ENCODE assay signal across 21 cellular contexts in genomic region chr2:233049194-233049761, GRCh38. TPM values are rescaled to one million over a fixed set of nuclear protein-coding genes. Genes with fewer than 3 reads are reported as not detected.
DNase-seq lines count a peak whose midpoint lies in the region; ATAC-seq, FAIRE-seq and TF ChIP-seq lines count a peak whose summit lies in the region.
"Had no signal": no experiment of that assay in that cellular context is flagged by ENCODE, and none has a peak within 500 bp of the region (broad histone marks: within the 10 kb centered on the region; RNA-seq: fewer than 3 reads in every experiment).

No MANE protein-coding gene starts in this region.

- peak; percentile 88 for TF ChIP-seq EP300 in Ishikawa (IDR thresholded peaks at IDR 0.05; ENCODE audit: borderline replicate concordance)
- no peak for TF ChIP-seq EP300 in GM12878 (IDR thresholded peaks at IDR 0.05; ENCODE audit: borderline replicate concordance in 1 of 2, control insufficient read depth in 1 of 2, low read depth in 2 of 2, low read length in 2 of 2)

- no peak overlapping the region for H3K27ac Mint-ChIP-seq in CD4-positive, alpha-beta T cell
- H3K27ac Mint-ChIP-seq in osteocyte (ENCODE audit: unreplicated experiment): no peak overlapping the region
- H3K27ac Mint-ChIP-seq: nephron progenitor cell had no signal

- H3K79me2 ChIP-seq in GM12878 (ENCODE audit: control insufficient read depth, insufficient read depth, low read length): no peaks in the 10 kb centered on the region

- no peaks in the 10 kb centered on the region for H3K27me3 ChIP-seq in CD4-positive, alpha-beta T cell (ENCODE audit: control insufficient read depth, insufficient read depth, low read length)
- 0 out of 4 replicates have a peak, but pooled peaks cover 0 to 2% of the 10 kb centered on the region in 2 experiments for H3K27me3 ChIP-seq in GM12878 (replicated peaks in 1 of 2; ENCODE audit: control insufficient read depth in 2 of 2, insufficient read depth in 2 of 2, low read length in 1 of 2)
- H3K27me3 ChIP-seq: body of pancreas, thyroid gland had no signal

- H3K4me1 Mint-ChIP-seq in CD4-positive, alpha-beta T cell (ENCODE audit: low read depth): peaks cover 7% of the 10 kb centered on the region
- peaks cover 14% of the 10 kb centered on the region for H3K4me1 Mint-ChIP-seq in osteocyte (ENCODE audit: unreplicated experiment)

- H3K9me3 ChIP-seq in CD4-positive, alpha-beta T cell (ENCODE audit: control insufficient read depth, low read length): no peaks in the 10 kb centered on the region
- H3K9me3 ChIP-seq in GM12878 (replicated peaks; ENCODE audit: control insufficient read depth, insufficient read depth, low read length): no peaks in the 10 kb centered on the region
- H3K9me3 ChIP-seq: body of pancreas, thyroid gland had no signal

- H2AFZ ChIP-seq in GM12878 (ENCODE audit: control insufficient read depth, low read depth, low read length): no peak overlapping the region

- FAIRE-seq in GM12878 (lab: Jason Lieb, UNC): peak; percentile 13

- no peaks in the 10 kb centered on the region; the same call in 1 of the 2 replicates for H4K20me1 ChIP-seq in GM12878 (ENCODE audit: control insufficient read depth, insufficient read depth)

- SMC1A ChIA-PET in GM12878 (lab: Charles Lee; ENCODE audit: uncharacterized antibody, unreplicated experiment): interaction anchor here (1.6 to 1.8 kb wide), 3 partner anchors 11 to 202 kb away, joined by 3 to 9 read pairs (median 3); partner anchors contain the start of genes ATG16L1 and INPP5D

- H3K4me3 Mint-ChIP-seq in CD4-positive, alpha-beta T cell: no peak overlapping the region
- no peak overlapping the region for H3K4me3 Mint-ChIP-seq in osteocyte (ENCODE audit: unreplicated experiment)
- H3K4me3 Mint-ChIP-seq: nephron progenitor cell had no signal

- H3K27me3 Mint-ChIP-seq in CD4-positive, alpha-beta T cell: no peaks in the 10 kb centered on the region
- H3K27me3 Mint-ChIP-seq in osteocyte (ENCODE audit: unreplicated experiment): peaks cover 55% of the 10 kb centered on the region

- no TSS peak for BruUV-seq in GM12878 (replicated peaks; lab: Mats Ljungman, UMichigan)

- CTCF ChIA-PET in CD4-positive, alpha-beta T cell (lab: Charles Lee): interaction anchor here (1.2 to 1.3 kb wide), 2 partner anchors 12 to 93 kb away, joined by 3 to 4 read pairs; no protein-coding TSS in a partner anchor
- CTCF ChIA-PET in GM12878 (lab: Yijun Ruan, JAX): interaction anchor here (0.8 to 1.9 kb wide), 4 partner anchors 20 to 201 kb away, joined by 3 to 7 read pairs (median 4); no protein-coding TSS in a partner anchor

- POLR2A ChIA-PET in CD4-positive, alpha-beta T cell (lab: Charles Lee): no interaction called here
- POLR2A ChIA-PET in GM12878 (lab: Charles Lee): interaction anchor here (0.6 to 0.9 kb wide), 3 partner anchors 11 to 52 kb away, joined by 3 to 5 read pairs (median 3); partner anchors contain the start of gene INPP5D

- no peak overlapping the region for H3K4me3 ChIP-seq in GM12878
- H3K4me3 ChIP-seq: body of pancreas, thyroid gland had no signal

- intact Hi-C loops in CD4-positive, alpha-beta T cell (cut with DNase I, micrococcal nuclease): no loop called here
- intact Hi-C loops in GM12878 (cut with micrococcal nuclease; ENCODE audit: unreplicated experiment): no loop called here

- no peak overlapping the region for H3K4me2 ChIP-seq in GM12878 (ENCODE audit: control insufficient read depth, insufficient read depth)

- TF ChIP-seq CTCF in CD4-positive, alpha-beta T cell (IDR thresholded peaks at IDR 0.05): no peak
- TF ChIP-seq CTCF in GM12878 (IDR thresholded peaks at IDR 0.05 in 2 of 3, conservative IDR thresholded peaks at IDR 0.05 in 1 of 3; ENCODE audit: control insufficient read depth in 2 of 3, extremely low read depth in 1 of 3, insufficient read depth in 1 of 3, low read depth in 3 of 3, low read length in 3 of 3): no peak; a peak in 2 of 6 replicates
- no peak for TF ChIP-seq CTCF in osteocyte (IDR thresholded peaks at IDR 0.05)

- RAD21 ChIA-PET in GM12878 (lab: Charles Lee; ENCODE audit: unreplicated experiment): no interaction called here

- WGBS in GM12878 (ENCODE audit: insufficient coverage, insufficient replicate concordance, low lambda C conversion rate, missing lambda C conversion rate): 34% methylated on average over 4 of the region's 4 CpGs

- peak; percentile 63 for ATAC-seq in CD4-positive, alpha-beta T cell (ENCODE audit: poor library complexity)
- ATAC-seq in GM12878 (peak; percentile 51; the same call in 2 of the 3 replicates), HG03095 (IDR thresholded peaks at IDR 0.05; ENCODE audit: unreplicated experiment) (no peak), GM21367 (IDR thresholded peaks at IDR 0.05; ENCODE audit: unreplicated experiment) (no peak), HG03571 (IDR thresholded peaks at IDR 0.05; ENCODE audit: unreplicated experiment) (no peak)
- ATAC-seq: body of pancreas, right cardiac atrium had no signal

- no peaks in the 10 kb centered on the region for H3K36me3 ChIP-seq in GM12878 (ENCODE audit: control insufficient read depth in 2 of 2, insufficient read depth in 2 of 2, low read length in 1 of 2)
- H3K36me3 ChIP-seq: thyroid gland had no signal

- TF ChIP-seq POLR2A in GM12878 (IDR thresholded peaks at IDR 0.05; ENCODE audit: low read depth, low read length): no peak

- no peaks in the 10 kb centered on the region for H3K36me3 Mint-ChIP-seq in CD4-positive, alpha-beta T cell (ENCODE audit: low read depth)
- no peaks in the 10 kb centered on the region for H3K36me3 Mint-ChIP-seq in osteocyte (ENCODE audit: unreplicated experiment)

- TF ChIP-seq RAD21 in Ishikawa (IDR thresholded peaks at IDR 0.05; ENCODE audit: low read depth) (no peak), GM12878 (IDR thresholded peaks at IDR 0.05; ENCODE audit: insufficient read depth, low read depth, low read length) (0 out of 2 replicates have a peak, but pooled peaks have one; percentile 11)

- H3K9ac ChIP-seq in GM12878 (ENCODE audit: control insufficient read depth, insufficient read depth, low read length): no peak overlapping the region

- no peaks in the 10 kb centered on the region for H3K9me3 Mint-ChIP-seq in CD4-positive, alpha-beta T cell
- no peaks in the 10 kb centered on the region for H3K9me3 Mint-ChIP-seq in osteocyte (ENCODE audit: unreplicated experiment)
- H3K9me3 Mint-ChIP-seq: nephron progenitor cell had no signal

- H3K27ac ChIP-seq in CD4-positive, alpha-beta T cell (ENCODE audit: low read depth, low read length): no peak overlapping the region
- H3K27ac ChIP-seq in GM12878 (ENCODE audit: control insufficient read depth, insufficient read depth): no peak overlapping the region
- H3K27ac ChIP-seq: body of pancreas, thyroid gland had no signal

- no peak for DNase-seq in CD4-positive, alpha-beta T cell
- no peak for DNase-seq in GM12878 (ENCODE audit: low read depth, low spot score)
- peak; percentile 85 for DNase-seq in myocyte (ENCODE audit: low read depth)
- no peak for DNase-seq in osteocyte (ENCODE audit: extremely low spot score, unreplicated experiment)
- DNase-seq: activated CD4-positive, alpha-beta T cell treated with anti-CD3 and anti-CD28 coated beads, Interleukin-2, amount 50 U/mL, for 48 hours; activated gamma-delta T cell; body of pancreas; Calu3; NCI-H1092; NCI-H82; nephron progenitor cell; right cardiac atrium; stimulated activated CD4-positive, alpha-beta T cell treated with anti-CD3 and anti-CD28 coated beads, Interleukin-2, amount 100 ng/mL, for 48 hours; stimulated activated CD8-positive, alpha-beta memory T cell treated with anti-CD3 and anti-CD28 coated beads, Interleukin-4, amount 100 ng/mL, for 48 hours; thyroid gland had no signal

- H3K4me1 ChIP-seq in GM12878 (ENCODE audit: control insufficient read depth, insufficient read depth, low read length): no peaks in the 10 kb centered on the region

- in situ Hi-C loops in GM12878 (cut with MboI): no loop called here

RNA-seq across cellular contexts. Expression of gene INPP5D, which starts 10.9 kb away (rescaled TPM):
- 100 to 1,000 TPM; 141 to 154 TPM for total RNA-seq in CD4-positive, alpha-beta T cell
- 345 and 366 TPM in 2 replicates for total RNA-seq in GM12878 (2013; cell fraction: nucleolus; rRNA removed)
- total RNA-seq in GM12878 (2014; rRNA removed) (66.2 and 89.5 TPM in 2 replicates), GM12878 (2014; rRNA removed; fragmentation: Illumina TruSeq; extraction: Trizol) (64.9 and 74.6 TPM in 2 replicates), GM12878 (2021) (126 and 139 TPM in 2 replicates), myocyte (1.1 and 2.5 TPM in 2 replicates), osteocyte (0.31 and 0.40 TPM in 2 replicates)
- polyA plus RNA-seq in GM12878 (2011; ENCODE audit: low read depth): 51.0 TPM
- polyA plus RNA-seq in GM12878 (2011; rRNA removed) (24.3 and 43.0 TPM in 2 replicates), GM12878 (2014; fragmentation: Illumina TruSeq; extraction: Trizol) (78.1 and 101 TPM in 2 replicates), GM12878 (2014; fragmentation: Nextera tagmentation; extraction: Ambion mirVana) (10 to 100 TPM; 11.8 to 19.4 TPM), GM12878 (2014; rRNA removed) (88.1 and 102 TPM in 2 replicates), GM12878 (2016; fragmentation: Nextera tagmentation; extraction: Ambion mirVana) (100 to 1,000 TPM; 101 to 104 TPM)
- polyA plus RNA-seq in GM12878 (2011; cell fraction: cytosol; rRNA removed): 39.4 and 45.6 TPM in 2 replicates
- polyA plus RNA-seq in GM12878 (2011; cell fraction: nucleus; rRNA removed): 143 and 184 TPM in 2 replicates
- polyA plus RNA-seq in GM12878 (2012): 79.5 and 83.6 TPM in 2 replicates
- 142 and 157 TPM in 2 replicates for polyA minus RNA-seq in GM12878 (2011; rRNA and poly(A)+ RNA removed)
- polyA minus RNA-seq in GM12878 (2011; cell fraction: cytosol; rRNA and poly(A)+ RNA removed): 40.2 and 55.8 TPM in 2 replicates
- polyA minus RNA-seq in GM12878 (2011; cell fraction: nucleus; rRNA and poly(A)+ RNA removed): 114 and 175 TPM in 2 replicates
- polyA plus RNA-seq in myocyte (2012): 2.0 TPM
- total RNA-seq: Calu3 had no signal

RNA-seq across cellular contexts. Expression of gene NEU2, which starts 16.8 kb away (rescaled TPM):
- total RNA-seq in CD4-positive, alpha-beta T cell: not detected
- total RNA-seq in GM12878 (2013; cell fraction: nucleolus; rRNA removed): not detected in 2 replicates
- not detected in 2 replicates for total RNA-seq in GM12878 (2014; rRNA removed)
- not detected in 2 replicates for total RNA-seq in GM12878 (2014; rRNA removed; fragmentation: Illumina TruSeq; extraction: Trizol)
- total RNA-seq in GM12878 (2021): not detected in 2 replicates
- polyA plus RNA-seq in GM12878 (2011; ENCODE audit: low read depth): not detected
- polyA plus RNA-seq in GM12878 (2011; rRNA removed): not detected in 2 replicates
- polyA plus RNA-seq in GM12878 (2011; cell fraction: cytosol; rRNA removed): not detected in 2 replicates
- polyA plus RNA-seq in GM12878 (2011; cell fraction: nucleus; rRNA removed): not detected in 2 replicates
- not detected in 2 replicates for polyA plus RNA-seq in GM12878 (2012)
- not detected in 2 replicates for polyA plus RNA-seq in GM12878 (2014; fragmentation: Illumina TruSeq; extraction: Trizol)
- not detected for polyA plus RNA-seq in GM12878 (2014; fragmentation: Nextera tagmentation; extraction: Ambion mirVana)
- not detected in 2 replicates for polyA plus RNA-seq in GM12878 (2014; rRNA removed)
- polyA plus RNA-seq in GM12878 (2016; fragmentation: Nextera tagmentation; extraction: Ambion mirVana): not detected
- polyA minus RNA-seq in GM12878 (2011; rRNA and poly(A)+ RNA removed): not detected in 2 replicates
- polyA minus RNA-seq in GM12878 (2011; cell fraction: cytosol; rRNA and poly(A)+ RNA removed): not detected in 2 replicates
- not detected in 2 replicates for polyA minus RNA-seq in GM12878 (2011; cell fraction: nucleus; rRNA and poly(A)+ RNA removed)
- not detected in 2 replicates for total RNA-seq in myocyte
- polyA plus RNA-seq in myocyte (2012): not detected
- not detected in 2 replicates for total RNA-seq in osteocyte
- total RNA-seq: body of pancreas, Calu3, H4, right cardiac atrium, SK-MEL-5, thyroid gland had no signal
- polyA plus RNA-seq: right cardiac atrium had no signal

RNA-seq across cellular contexts. Expression of gene NGEF, which starts 36.2 kb away (rescaled TPM):
- total RNA-seq in CD4-positive, alpha-beta T cell: not detected
- 0.47 and 1.4 TPM in 2 replicates for total RNA-seq in GM12878 (2013; cell fraction: nucleolus; rRNA removed)
- not detected in 2 replicates for total RNA-seq in GM12878 (2014; rRNA removed)
- total RNA-seq in GM12878 (2014; rRNA removed; fragmentation: Illumina TruSeq; extraction: Trizol): not detected in 2 replicates
- not detected in 2 replicates for total RNA-seq in GM12878 (2021)
- not detected for polyA plus RNA-seq in GM12878 (2011; ENCODE audit: low read depth)
- 0.12 TPM in 2 replicates for polyA plus RNA-seq in GM12878 (2011; rRNA removed)
- 0.12 and 0.15 TPM in 2 replicates for polyA plus RNA-seq in GM12878 (2011; cell fraction: cytosol; rRNA removed)
- polyA plus RNA-seq in GM12878 (2011; cell fraction: nucleus; rRNA removed): 0.27 and 0.83 TPM in 2 replicates
- polyA plus RNA-seq in GM12878 (2012): 0.25 TPM in 1 of 2 replicates, not detected in the other
- polyA plus RNA-seq in GM12878 (2014; fragmentation: Illumina TruSeq; extraction: Trizol): not detected in 2 replicates
- not detected for polyA plus RNA-seq in GM12878 (2014; fragmentation: Nextera tagmentation; extraction: Ambion mirVana)
- polyA plus RNA-seq in GM12878 (2014; rRNA removed): not detected in 2 replicates
- not detected for polyA plus RNA-seq in GM12878 (2016; fragmentation: Nextera tagmentation; extraction: Ambion mirVana)
- polyA minus RNA-seq in GM12878 (2011; rRNA and poly(A)+ RNA removed): 0.10 and 1.7 TPM in 2 replicates
- not detected in 2 replicates for polyA minus RNA-seq in GM12878 (2011; cell fraction: cytosol; rRNA and poly(A)+ RNA removed)
- not detected in 2 replicates for polyA minus RNA-seq in GM12878 (2011; cell fraction: nucleus; rRNA and poly(A)+ RNA removed)
- 0.19 TPM in 1 of 2 replicates, not detected in the other for total RNA-seq in myocyte
- polyA plus RNA-seq in myocyte (2012): 1.5 TPM
- 0.26 and 0.27 TPM in 2 replicates for total RNA-seq in osteocyte
- total RNA-seq: SK-MEL-5 had no signal

Comparison
In these comparisons a context has a peak if more than half of its experiments do, and no peak if none do; other contexts are left out.
1. ATAC-seq: peak in CD4-positive, alpha-beta T cell (single experiment) and GM12878 (single experiment); none in HG03095 (single experiment), GM21367 (single experiment) and HG03571 (single experiment).
2. RNA of gene INPP5D, which starts 10.9 kb away (total RNA-seq): 141 to 154 TPM in CD4-positive, alpha-beta T cell and 64.9 to 366 TPM in GM12878; 1.1 to 2.5 TPM in myocyte and 0.31 to 0.40 TPM in osteocyte; every median in the first group is over 10 times any median in the second.